In the genomic region with DNA sequence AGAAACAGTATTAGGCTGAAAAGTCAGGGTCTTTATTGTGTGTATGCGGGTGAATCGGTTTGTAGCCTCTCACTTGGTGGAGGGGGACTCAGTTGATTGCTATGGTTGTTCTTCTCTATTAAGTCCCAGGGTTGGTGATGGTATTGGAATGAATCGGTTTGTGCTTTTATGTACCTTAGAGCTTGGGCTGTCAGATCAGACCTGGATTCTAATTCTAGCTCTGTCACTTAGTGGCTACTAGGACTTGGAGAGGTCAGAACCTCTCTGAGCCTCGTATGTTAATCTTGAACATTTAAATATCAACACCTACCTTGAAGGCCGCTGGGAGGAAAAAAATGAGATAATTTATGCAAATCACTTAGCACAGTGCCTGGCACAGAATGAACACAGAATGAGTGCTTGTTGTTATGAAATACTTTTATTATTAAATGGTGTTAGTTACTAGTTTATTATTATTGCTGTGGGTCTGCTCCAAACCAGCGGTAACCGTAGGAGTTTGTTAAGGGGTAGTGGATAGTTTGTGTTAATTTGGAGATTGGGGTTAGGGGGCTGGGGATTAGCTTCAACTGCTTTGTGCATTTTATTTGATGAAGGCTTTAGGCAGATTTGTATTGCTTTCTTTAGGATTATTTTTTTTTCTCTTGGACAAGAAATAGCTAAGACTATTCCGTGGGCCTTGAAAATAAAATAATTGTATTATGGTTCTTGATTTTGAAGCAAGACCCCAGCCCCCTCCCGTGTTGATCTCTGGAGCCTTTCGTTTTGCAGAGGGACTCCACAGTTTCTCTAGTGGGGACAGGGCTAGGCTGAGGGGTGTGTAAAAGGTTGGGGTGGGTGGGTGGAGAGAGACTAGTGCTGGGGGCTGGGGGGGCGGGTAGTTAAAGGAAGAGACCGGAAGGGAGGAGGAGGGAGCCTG, we compare ENCODE assay signal across 7 cellular contexts.
A peak's percentile ranks its signal among the peaks of the same experiment; 100 is the strongest.
DNase-seq lines count a peak whose midpoint lies in the region; ATAC-seq and TF ChIP-seq lines count a peak whose summit lies in the region.

No MANE protein-coding gene starts in this region.

- in situ Hi-C loops in GM18951 (cut with MboI; ENCODE audit: low sequenced_read_pairs, unreplicated experiment) = no loop called here
- in situ Hi-C loops in KBM-7 (cut with MboI; ENCODE audit: low pct_unique_long_range_greater_than_20kb, low sequenced_read_pairs) = no loop called here

- peak overlapping the region; percentile 37 for H3K4me3 ChIP-seq in NT2/D1 (ENCODE audit: insufficient read length, low read depth)
- H3K4me3 ChIP-seq in duodenal mucosa (ENCODE audit: low read depth in 1 of 2, low read length in 2 of 2) = peak overlapping the region; percentile 82 to 92
- peak overlapping the region; percentile 93 to 98 for H3K4me3 ChIP-seq in neutrophil (ENCODE audit: low read depth in 1 of 2, low read length in 1 of 2)

- H3K27ac ChIP-seq in duodenal mucosa (ENCODE audit: low read depth, low read length) (peak overlapping the region; percentile 97), neutrophil (peak overlapping the region; percentile 97)

- H3K27me3 ChIP-seq in NT2/D1 (ENCODE audit: insufficient read depth, insufficient read length) (peaks cover 9% of the 10 kb centered on the region), duodenal mucosa (ENCODE audit: control insufficient read depth in 1 of 2, insufficient read depth in 2 of 2, low read length in 2 of 2) (no peaks in the 10 kb centered on the region), neutrophil (no peaks in the 10 kb centered on the region)

- H3K9ac ChIP-seq in NT2/D1 (ENCODE audit: insufficient read length, low read depth) (peak overlapping the region; percentile 56), duodenal mucosa (ENCODE audit: low read depth in 1 of 2, low read length in 2 of 2) (peak overlapping the region; percentile 87 to 93)

- no peak for ATAC-seq in HG02840 (IDR thresholded peaks at IDR 0.05; ENCODE audit: low FRiP score, unreplicated experiment)

- H3K4me1 ChIP-seq in NT2/D1 (ENCODE audit: insufficient read depth, insufficient read length) = peaks cover 22% of the 10 kb centered on the region
- H3K4me1 ChIP-seq in duodenal mucosa (ENCODE audit: control insufficient read depth in 1 of 2, insufficient read depth in 2 of 2, low read length in 2 of 2) = peaks cover 50 to 64% of the 10 kb centered on the region in 2 donors
- H3K4me1 ChIP-seq in neutrophil (ENCODE audit: control insufficient read depth in 1 of 2, insufficient read depth in 1 of 2, low read depth in 1 of 2, low read length in 1 of 2) = peaks cover 59 to 60% of the 10 kb centered on the region in 2 experiments

- no peak for TF ChIP-seq CTCF in neutrophil (IDR thresholded peaks at IDR 0.05)

- H3K9me3 ChIP-seq in NT2/D1 (ENCODE audit: insufficient read depth, low read length) (no peaks in the 10 kb centered on the region), duodenal mucosa (ENCODE audit: control insufficient read depth in 1 of 2, low read length in 2 of 2) (no peaks in the 10 kb centered on the region), neutrophil (no peaks in the 10 kb centered on the region)

- peak; percentile 8 for TF ChIP-seq POLR2A in GM18951 (IDR thresholded peaks at IDR 0.05; ENCODE audit: extremely low read depth, insufficient read depth, insufficient read length)

- H3K36me3 ChIP-seq in NT2/D1 (ENCODE audit: insufficient read depth, insufficient read length, low read length) (no peaks in the 10 kb centered on the region), duodenal mucosa (ENCODE audit: control insufficient read depth in 1 of 2, insufficient read depth in 2 of 2, low read length in 2 of 2) (peaks cover 0 to 6% of the 10 kb centered on the region in 2 donors), neutrophil (peaks cover 35% of the 10 kb centered on the region)

- DNase-seq in NT2/D1 (ENCODE audit: low read depth, low spot score) = no peak
- DNase-seq in NCI-H2081 treated with DMSO at 0.1 percent for 48 hours (lab: John Stamatoyannopoulos, UW) = no peak
- no peak for DNase-seq in KBM-7

Comparison
In these comparisons a context has a peak if more than half of its experiments do, and no peak if none do; other contexts are left out.
1. H3K4me3 ChIP-seq: peak in every context shown above with its lines; median percentile 96 in neutrophil; 87 in duodenal mucosa; 37 in NT2/D1.